Comparison of ENCODE assay signal across 27 cellular contexts in the genomic region with DNA sequence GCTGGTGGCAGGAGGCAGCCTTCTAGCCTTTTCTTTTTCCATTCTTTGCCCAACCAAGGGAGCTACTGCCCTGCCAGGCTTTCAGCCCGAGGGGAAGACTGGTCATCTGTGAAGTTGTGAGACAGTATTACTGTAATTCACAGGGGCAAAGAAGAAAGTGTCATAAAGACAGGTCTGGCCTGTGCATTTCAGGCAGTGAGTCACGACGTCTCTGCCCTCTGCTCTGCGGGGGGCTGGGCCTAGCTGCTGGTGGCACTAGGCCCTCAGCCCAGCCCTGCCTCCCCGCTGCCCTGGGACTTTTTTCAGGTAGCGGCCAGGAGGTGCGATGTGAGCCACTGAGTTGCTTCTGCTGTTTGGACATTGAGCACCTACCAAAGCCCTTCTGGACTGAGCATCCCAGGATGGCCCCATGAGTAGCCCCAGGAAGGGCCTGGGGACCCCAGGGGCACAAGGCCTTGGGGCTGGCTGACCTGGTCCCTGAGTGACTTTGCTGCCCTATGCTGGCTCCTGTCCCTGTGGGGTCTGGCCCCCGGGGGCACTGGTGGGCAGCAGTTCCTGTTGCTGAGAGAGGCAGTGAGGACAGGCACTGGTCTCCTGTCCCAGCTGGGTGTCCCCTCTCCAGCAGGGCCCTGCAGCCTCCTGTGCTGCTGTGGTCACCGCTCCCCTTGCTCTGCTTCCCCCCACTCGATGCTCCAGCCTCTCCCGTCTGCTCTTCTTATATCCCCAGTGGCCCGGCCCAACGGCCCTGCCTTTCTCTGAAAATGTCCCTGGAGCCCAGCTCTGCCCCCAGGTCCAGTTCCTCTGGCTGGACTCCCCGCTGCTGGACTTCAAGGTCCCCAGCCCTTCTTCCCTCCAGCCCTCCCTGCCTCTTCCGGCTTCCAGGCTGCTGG. TPM values are rescaled to one million over a fixed set of nuclear protein-coding genes. Genes with fewer than 3 reads are reported as not detected.
A peak's percentile ranks its signal among the peaks of the same experiment; 100 is the strongest.
DNase-seq lines count a peak whose midpoint lies in the region; ATAC-seq, FAIRE-seq and TF ChIP-seq lines count a peak whose summit lies in the region.
"Had no signal": no experiment of that assay in that cellular context is flagged by ENCODE, and none has a peak within 500 bp of the region (broad histone marks: within the 10 kb centered on the region; RNA-seq: fewer than 3 reads in every experiment).

No MANE protein-coding gene starts in this region.

- no peak overlapping the region for H3K27ac ChIP-seq in mammary epithelial cell (ENCODE audit: insufficient read depth, low read depth, low read length)
- H3K27ac ChIP-seq in osteoblast (ENCODE audit: low read depth, low read length): no peak overlapping the region
- H3K27ac ChIP-seq: 22Rv1, adrenal gland, hepatocyte, transverse colon had no signal

- no peaks in the 10 kb centered on the region for H3K9me3 ChIP-seq in mammary epithelial cell (replicated peaks; ENCODE audit: insufficient read depth, low read length)
- no peaks in the 10 kb centered on the region for H3K9me3 ChIP-seq in osteoblast (ENCODE audit: low read depth, low read length)
- H3K9me3 ChIP-seq: adrenal gland, transverse colon had no signal

- no peak for FAIRE-seq in bronchial epithelial cell (lab: Jason Lieb, UNC)

- in situ Hi-C loops in mammary epithelial cell (cut with MboI; ENCODE audit: low sequenced_read_pairs in 2 of 2): no loop called here

- ATAC-seq in GM19397 (IDR thresholded peaks at IDR 0.05; ENCODE audit: unreplicated experiment): no peak

- TF ChIP-seq EP300 in Ishikawa (IDR thresholded peaks at IDR 0.05; ENCODE audit: borderline replicate concordance): no peak

- peaks cover 15% of the 10 kb centered on the region for H3K27me3 Mint-ChIP-seq in MCF 10A (ENCODE audit: insufficient read depth, unreplicated experiment)

- BruUV-seq in MCF 10A (replicated peaks; lab: Mats Ljungman, UMichigan): no TSS peak
- BruUV-seq in mammary epithelial cell (replicated peaks; lab: Mats Ljungman, UMichigan): no TSS peak

- H3K4me1 ChIP-seq in mammary epithelial cell (ENCODE audit: insufficient read depth, low read length) (no peaks in the 10 kb centered on the region), osteoblast (ENCODE audit: insufficient read depth, low read length) (no peaks in the 10 kb centered on the region)
- H3K4me1 ChIP-seq: adrenal gland, transverse colon had no signal

- H2AFZ ChIP-seq in mammary epithelial cell (ENCODE audit: low read depth, low read length) (no peak overlapping the region), osteoblast (ENCODE audit: low read length) (no peak overlapping the region)
- H2AFZ ChIP-seq: hepatocyte had no signal

- 83% methylated on average over 3 of the region's 15 CpGs for WGBS in mammary epithelial cell (ENCODE audit: low coverage, missing lambda C conversion rate)

- H3K4me3 ChIP-seq in mammary epithelial cell (replicated peaks in 1 of 3; ENCODE audit: insufficient read depth in 1 of 3, low read depth in 2 of 3, low read length in 3 of 3) (no peak overlapping the region), bronchial epithelial cell (ENCODE audit: low read depth, low read length) (no peak overlapping the region), osteoblast (ENCODE audit: insufficient read depth, low read length) (no peak overlapping the region)
- H3K4me3 ChIP-seq: adrenal gland, hepatocyte, transverse colon had no signal

- peak; percentile 46 for DNase-seq in MCF 10A (ENCODE audit: unreplicated experiment)
- DNase-seq in mammary epithelial cell: no peak
- peak; percentile 11 for DNase-seq in bronchial epithelial cell (ENCODE audit: low read depth)
- peak; percentile 90 for DNase-seq in osteoblast (ENCODE audit: insufficient read length, low spot score, missing footprints)
- DNase-seq in COLO829 (ENCODE audit: low spot score): no peak
- no peak for DNase-seq in occipital lobe (lab: John Stamatoyannopoulos, UW)
- DNase-seq: activated CD4-positive, alpha-beta T cell treated with anti-CD3 and anti-CD28 coated beads for 4 hours; activated naive CD4-positive, alpha-beta T cell; activated T-cell treated with anti-CD3 and anti-CD28 coated beads, Interleukin-2, amount 50 U/mL, for 24 hours; adrenal gland; CD4-positive, alpha-beta T cell; effector CD4-positive, alpha-beta T cell; foreskin melanocyte; GOT3; immature natural killer cell; NCI-H1105 treated with DMSO at 0.1 percent for 48 hours; NCI-H2029; NCI-H226; transverse colon had no signal

- no peaks in the 10 kb centered on the region for H3K9me3 Mint-ChIP-seq in MCF 10A (ENCODE audit: unreplicated experiment)
- H3K9me3 Mint-ChIP-seq: activated T-cell treated with anti-CD3 and anti-CD28 coated beads, Interleukin-2, amount 50 U/mL, for 24 hours; CD4-positive, alpha-beta T cell; immature natural killer cell; T-helper 1 cell treated with Interleukin-12 subunit alpha and Interleukin-12 subunit beta and Interleukin-4 antibody, amounts not matched to agents 30 μg/mL and 1 μg/mL, for 36 hours had no signal

- dilution Hi-C loops in mammary epithelial cell (cut with HindIII; ENCODE audit: low sequenced_read_pairs): no loop called here

- CTCF ChIA-PET in MCF 10A (lab: Yijun Ruan, JAX) (interaction anchor here (0.6 kb wide), 1 partner anchor 10 kb away, joined by 3 read pairs; no protein-coding TSS in a partner anchor), mammary epithelial cell (lab: Charles Lee; ENCODE audit: low non-redundant PET) (no interaction called here)

- peaks cover 4% of the 10 kb centered on the region for H3K4me1 Mint-ChIP-seq in MCF 10A (ENCODE audit: insufficient read depth, unreplicated experiment)
- H3K4me1 Mint-ChIP-seq: immature natural killer cell had no signal

- H3K27me3 ChIP-seq in mammary epithelial cell (ENCODE audit: insufficient read depth, low read length) (no peaks in the 10 kb centered on the region), bronchial epithelial cell (ENCODE audit: control insufficient read depth, insufficient read depth, low read length) (peaks cover 3% of the 10 kb centered on the region), osteoblast (ENCODE audit: insufficient read depth, low read length) (peaks cover 6% of the 10 kb centered on the region)
- H3K27me3 ChIP-seq: adrenal gland had no signal

- H3K4me3 Mint-ChIP-seq in MCF 10A (ENCODE audit: unreplicated experiment): no peak overlapping the region
- H3K4me3 Mint-ChIP-seq: activated T-cell treated with anti-CD3 and anti-CD28 coated beads, Interleukin-2, amount 50 U/mL, for 24 hours; CD4-positive, alpha-beta T cell; immature natural killer cell; T-helper 1 cell treated with Interleukin-12 subunit alpha and Interleukin-12 subunit beta and Interleukin-4 antibody, amounts not matched to agents 30 μg/mL and 1 μg/mL, for 36 hours had no signal

- intact Hi-C loops in MCF 10A (cut with micrococcal nuclease): no loop called here
- intact Hi-C loops in mammary epithelial cell (cut with micrococcal nuclease): no loop called here

- POLR2A ChIA-PET in MCF 10A (lab: Yijun Ruan, JAX): interaction anchor here (0.6 kb wide), 1 partner anchor 325 kb away, joined by 3 read pairs; no protein-coding TSS in a partner anchor

- H3K79me2 ChIP-seq in mammary epithelial cell (ENCODE audit: insufficient read depth, low read length) (no peaks in the 10 kb centered on the region), osteoblast (ENCODE audit: insufficient read depth, low read length) (no peaks in the 10 kb centered on the region)
- H3K79me2 ChIP-seq: hepatocyte had no signal

- H4K20me1 ChIP-seq in mammary epithelial cell (ENCODE audit: insufficient read depth, low read length) (no peaks in the 10 kb centered on the region), osteoblast (ENCODE audit: insufficient read depth, low read length) (no peaks in the 10 kb centered on the region)

- H3K36me3 ChIP-seq in mammary epithelial cell (ENCODE audit: insufficient read depth, low read length): no peaks in the 10 kb centered on the region
- no peaks in the 10 kb centered on the region for H3K36me3 ChIP-seq in bronchial epithelial cell (ENCODE audit: control insufficient read depth, insufficient read depth, low read length)
- no peaks in the 10 kb centered on the region for H3K36me3 ChIP-seq in osteoblast (ENCODE audit: insufficient read depth, low read length)
- H3K36me3 ChIP-seq: adrenal gland, transverse colon had no signal

- H3K27ac Mint-ChIP-seq in MCF 10A (ENCODE audit: low read depth, unreplicated experiment): no peak overlapping the region
- H3K27ac Mint-ChIP-seq: activated T-cell treated with anti-CD3 and anti-CD28 coated beads, Interleukin-2, amount 50 U/mL, for 24 hours; CD4-positive, alpha-beta T cell; immature natural killer cell; progenitor cell of endocrine pancreas; T-helper 1 cell treated with Interleukin-12 subunit alpha and Interleukin-12 subunit beta and Interleukin-4 antibody, amounts not matched to agents 30 μg/mL and 1 μg/mL, for 36 hours had no signal

- H3K9ac ChIP-seq in mammary epithelial cell (ENCODE audit: insufficient read depth, low read length): no peak overlapping the region

- no peak for TF ChIP-seq RAD21 in Ishikawa (IDR thresholded peaks at IDR 0.05; ENCODE audit: low read depth)

- H3K4me2 ChIP-seq in mammary epithelial cell (ENCODE audit: insufficient read depth, low read depth, low read length) (no peak overlapping the region), osteoblast (ENCODE audit: insufficient read depth, low read length) (no peak overlapping the region)
- H3K4me2 ChIP-seq: hepatocyte had no signal

- TF ChIP-seq CTCF in MCF 10A (IDR thresholded peaks at IDR 0.05; ENCODE audit: unreplicated experiment): no peak
- TF ChIP-seq CTCF in mammary epithelial cell (conservative IDR thresholded peaks at IDR 0.05 in 1 of 2, IDR thresholded peaks at IDR 0.05 in 1 of 2; ENCODE audit: extremely low read depth in 1 of 2, insufficient read depth in 1 of 2, low read depth in 1 of 2, low read length in 2 of 2): no peak
- no peak for TF ChIP-seq CTCF in bronchial epithelial cell (IDR thresholded peaks at IDR 0.05; ENCODE audit: insufficient read depth, low read length, severe bottlenecking)
- no peak for TF ChIP-seq CTCF in osteoblast (IDR thresholded peaks at IDR 0.05; ENCODE audit: extremely low read depth, low read depth, low read length)

- no peaks in the 10 kb centered on the region for H3K36me3 Mint-ChIP-seq in MCF 10A (ENCODE audit: insufficient read depth, unreplicated experiment)
- H3K36me3 Mint-ChIP-seq: immature natural killer cell had no signal

TF ChIP-seq in Ishikawa, 13 proteins besides CTCF, POLR2A, EP300 and RAD21 (continues in another document):
- TF ChIP-seq TAF1 (IDR thresholded peaks at IDR 0.05; ENCODE audit: low read depth) (no peak), YY1 (IDR thresholded peaks at IDR 0.05; ENCODE audit: low read depth) (no peak), CEBPB (IDR thresholded peaks at IDR 0.05) (no peak), EGR1 (IDR thresholded peaks at IDR 0.05) (no peak)

RNA-seq across cellular contexts. Expression of a gene that starts 7.0 kb away (rescaled TPM):
- total RNA-seq in MCF 10A (2022) (0.10 and 0.16 TPM in 2 replicates), mammary epithelial cell (under 1 TPM in 1 of 2 donors, not detected in 1; 0.67 TPM), bronchial epithelial cell (0.53 and 2.3 TPM in 2 replicates), osteoblast (under 0.01 and 0.29 TPM in 2 replicates), occipital lobe (5.0 TPM)
- polyA plus RNA-seq in mammary epithelial cell: 0.02 TPM
- not detected for polyA minus RNA-seq in mammary epithelial cell
- total RNA-seq: activated CD8-positive, alpha-beta memory T cell treated with anti-CD3 and anti-CD28 coated beads for 36 hours; CD4-positive, alpha-beta T cell; progenitor cell of endocrine pancreas had no signal
- polyA plus RNA-seq: immature natural killer cell, neural cell had no signal

Comparison
In these comparisons a context has a peak if more than half of its experiments do, and no peak if none do; other contexts are left out.
1. DNase-seq: peak in MCF 10A (single experiment), bronchial epithelial cell (single experiment) and osteoblast (single experiment); none in mammary epithelial cell (single experiment), COLO829 (single experiment) and occipital lobe (single experiment).